ENCODE assay signal across 10 cellular contexts in the genomic region with DNA sequence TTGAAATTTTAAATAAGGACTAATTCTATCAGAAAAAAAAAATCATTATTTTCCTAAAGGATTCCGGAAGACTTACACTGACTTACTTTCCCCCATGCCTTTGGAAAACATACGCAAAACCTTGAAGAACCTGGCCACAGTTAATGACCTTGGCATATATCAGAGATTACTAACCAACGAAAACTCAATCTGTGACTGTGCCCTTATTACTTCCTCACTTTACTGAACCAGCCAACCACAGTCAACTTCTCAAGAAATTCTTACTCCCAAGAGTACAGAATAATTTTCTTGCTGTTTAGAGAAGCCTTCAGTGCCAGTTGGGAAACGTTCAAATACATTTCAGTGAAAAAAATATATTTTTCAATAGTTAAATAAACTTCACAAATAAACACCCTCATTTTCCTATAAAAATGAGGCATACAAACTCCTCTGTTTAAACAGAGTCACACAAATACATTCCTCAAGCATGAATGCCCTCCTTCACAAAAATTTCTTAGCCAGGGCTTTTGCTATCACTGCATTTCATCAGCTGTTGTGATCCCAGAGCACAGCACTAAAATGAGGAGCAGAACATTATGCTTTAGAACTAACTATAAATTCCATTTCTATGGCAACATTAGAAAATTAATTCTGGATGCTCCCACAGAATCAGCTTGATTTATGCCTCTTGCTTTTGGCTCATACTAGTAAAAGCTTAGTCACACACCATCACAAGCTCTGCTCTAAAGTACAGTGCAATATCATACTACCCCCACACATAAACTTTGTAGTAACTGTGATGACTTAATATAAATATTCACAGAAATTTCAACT.
A peak's percentile ranks its signal among the peaks of the same experiment; 100 is the strongest.
DNase-seq lines count a peak whose midpoint lies in the region; ATAC-seq and TF ChIP-seq lines count a peak whose summit lies in the region.
"Had no signal": no experiment of that assay in that cellular context is flagged by ENCODE, and none has a peak within 500 bp of the region (broad histone marks: within the 10 kb centered on the region; RNA-seq: fewer than 3 reads in every experiment).

No MANE protein-coding gene starts in this region.

- H3K27ac ChIP-seq in ACC112 (ENCODE audit: low read depth, low read length) (peak overlapping the region; percentile 95), osteoblast (ENCODE audit: low read depth, low read length) (peak overlapping the region; percentile 99), mesendoderm (ENCODE audit: low read depth, low read length) (no peak overlapping the region)

- peak overlapping the region; percentile 24 for H3K4me2 ChIP-seq in osteoblast (ENCODE audit: insufficient read depth, low read length)
- no peak overlapping the region for H3K4me2 ChIP-seq in mesendoderm (ENCODE audit: low read length)

- peaks cover 21% of the 10 kb centered on the region for H3K79me2 ChIP-seq in ACC112 (ENCODE audit: control insufficient read depth, insufficient read depth, low read length, unreplicated experiment)
- peaks cover 36% of the 10 kb centered on the region for H3K79me2 ChIP-seq in osteoblast (ENCODE audit: insufficient read depth, low read length)
- H3K79me2 ChIP-seq in mesendoderm (ENCODE audit: control insufficient read depth, insufficient read depth, low read length): no peaks in the 10 kb centered on the region

- TF ChIP-seq CTCF in fibroblast of mammary gland (conservative IDR thresholded peaks at IDR 0.05; ENCODE audit: control insufficient read depth, insufficient read depth, low read depth, low read length): no peak
- TF ChIP-seq CTCF in osteoblast (IDR thresholded peaks at IDR 0.05; ENCODE audit: extremely low read depth, low read depth, low read length): no peak

- H3K36me3 ChIP-seq in ACC112 (ENCODE audit: insufficient read depth, low read length) (peaks cover 33% of the 10 kb centered on the region), osteoblast (ENCODE audit: insufficient read depth, low read length) (peaks cover 28% of the 10 kb centered on the region), mesendoderm (ENCODE audit: control insufficient read depth, insufficient read depth, low read length) (no peaks in the 10 kb centered on the region)

- no peaks in the 10 kb centered on the region for H3K27me3 ChIP-seq in ACC112 (ENCODE audit: insufficient read depth, low read length)
- no peaks in the 10 kb centered on the region for H3K27me3 ChIP-seq in osteoblast (ENCODE audit: insufficient read depth, low read length)
- no peaks in the 10 kb centered on the region for H3K27me3 ChIP-seq in mesendoderm (ENCODE audit: insufficient read depth, low read length, poor library complexity)

- WGBS in mesendoderm (ENCODE audit: extremely low coverage, insufficient coverage, low lambda C conversion rate): no CpG with 5 or more reads among the region's 4 CpGs

- H4K5ac ChIP-seq in mesendoderm (ENCODE audit: low read length): no peak overlapping the region

- H2AFZ ChIP-seq in ACC112 (ENCODE audit: low read length, unreplicated experiment) (no peak overlapping the region), osteoblast (ENCODE audit: low read length) (no peak overlapping the region)

- H3K4me1 ChIP-seq in ACC112 (ENCODE audit: control insufficient read depth, insufficient read depth, low read length, unreplicated experiment): peaks cover 54% of the 10 kb centered on the region
- H3K4me1 ChIP-seq in osteoblast (ENCODE audit: insufficient read depth, low read length): peaks cover 58% of the 10 kb centered on the region
- peaks cover 7% of the 10 kb centered on the region for H3K4me1 ChIP-seq in mesendoderm (ENCODE audit: control insufficient read depth, low read depth, low read length)

- H3K4me3 ChIP-seq in ACC112 (ENCODE audit: low read depth, low read length) (peak overlapping the region; percentile 43), fibroblast of mammary gland (ENCODE audit: control insufficient read depth, low read depth, low read length) (no peak overlapping the region), osteoblast (ENCODE audit: insufficient read depth, low read length) (no peak overlapping the region), mesendoderm (ENCODE audit: low read length) (no peak overlapping the region)

- H3K23ac ChIP-seq in mesendoderm (ENCODE audit: low read length): no peak overlapping the region

- H3K9me3 ChIP-seq in osteoblast (ENCODE audit: low read depth, low read length): no peaks in the 10 kb centered on the region

- no peaks in the 10 kb centered on the region for H4K20me1 ChIP-seq in osteoblast (ENCODE audit: insufficient read depth, low read length)

- no peak overlapping the region for H2AK5ac ChIP-seq in mesendoderm (ENCODE audit: low read length)

- no peak overlapping the region for H3K4ac ChIP-seq in mesendoderm (ENCODE audit: low read depth, low read length)

- no peak overlapping the region for H4K8ac ChIP-seq in mesendoderm (ENCODE audit: low read depth, low read length)

- ATAC-seq in GM19395 (IDR thresholded peaks at IDR 0.05; ENCODE audit: unreplicated experiment): no peak

- H3K9ac ChIP-seq in mesendoderm (ENCODE audit: low read length): no peak overlapping the region

- H3K79me1 ChIP-seq in mesendoderm (ENCODE audit: low read length): no peaks in the 10 kb centered on the region

- no peak overlapping the region for H2BK5ac ChIP-seq in mesendoderm (ENCODE audit: low read length)

- no peak overlapping the region for H3K56ac ChIP-seq in mesendoderm (ENCODE audit: low read length)

- H3K18ac ChIP-seq in mesendoderm (ENCODE audit: low read length): no peak overlapping the region

- H2BK15ac ChIP-seq in mesendoderm (replicated peaks; ENCODE audit: low read depth): no peak overlapping the region

- DNase-seq in RPMI7951 (ENCODE audit: low read depth) (peak; percentile 17), fibroblast of mammary gland (ENCODE audit: low read depth) (peak; percentile 96), osteoblast (ENCODE audit: insufficient read length, low spot score, missing footprints) (peak; percentile 23), KG1 (lab: John Stamatoyannopoulos, UW) (no peak), NCI-H446 (lab: John Stamatoyannopoulos, UW) (no peak), mesendoderm (no peak)
- DNase-seq: NCI-H1105 treated with DMSO at 0.1 percent for 48 hours; stimulated activated CD4-positive, alpha-beta T cell treated with anti-CD3 and anti-CD28 coated beads, Interleukin-4, amount 100 ng/mL, for 4 hours had no signal

- H2BK120ac ChIP-seq in mesendoderm (ENCODE audit: low read depth, low read length): no peak overlapping the region

Comparison
In these comparisons a context has a peak if more than half of its experiments do, and no peak if none do; other contexts are left out.
1. DNase-seq: peak in RPMI7951 (single experiment), fibroblast of mammary gland (single experiment) and osteoblast (single experiment); none in KG1 (single experiment), NCI-H446 (0 of 2) and mesendoderm (single experiment).